ENCODE assay signal across 24 cellular contexts in the genomic region with DNA sequence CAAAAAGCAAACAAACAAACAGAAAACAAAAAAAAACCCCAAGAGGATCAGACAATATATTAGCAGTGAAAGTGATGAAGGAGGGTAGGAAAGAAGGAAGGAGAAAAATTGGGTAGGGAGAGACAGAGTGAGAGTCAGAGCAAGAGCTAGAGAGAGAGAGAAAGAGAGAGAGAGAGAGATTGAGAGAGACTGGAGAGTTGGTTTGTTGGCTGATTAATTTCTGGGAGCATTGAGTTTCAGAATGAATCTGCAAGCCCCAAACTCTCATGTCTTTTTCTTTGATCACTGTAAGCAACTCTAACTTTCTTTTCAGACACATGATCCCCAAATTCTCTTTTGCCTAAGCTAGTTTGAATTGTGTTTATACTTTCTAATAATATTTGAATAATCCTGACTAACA.
DNase-seq lines count a peak whose midpoint lies in the region; ATAC-seq, FAIRE-seq and TF ChIP-seq lines count a peak whose summit lies in the region.
"Had no signal": no experiment of that assay in that cellular context is flagged by ENCODE, and none has a peak within 500 bp of the region (broad histone marks: within the 10 kb centered on the region; RNA-seq: fewer than 3 reads in every experiment).

No MANE protein-coding gene starts in this region.

- ATAC-seq in HepG2 (no peak), right lobe of liver (no peak), HG02870 (IDR thresholded peaks at IDR 0.05; ENCODE audit: unreplicated experiment) (peak; percentile 45), GM12878 (peak; percentile 59), HG03460 (IDR thresholded peaks at IDR 0.05; ENCODE audit: unreplicated experiment) (no peak), GM18867 (IDR thresholded peaks at IDR 0.05; ENCODE audit: unreplicated experiment) (no peak), GM21576 (IDR thresholded peaks at IDR 0.05; ENCODE audit: unreplicated experiment) (no peak)
- ATAC-seq: Panc1 had no signal

- BruUV-seq in HepG2 (replicated peaks; lab: Mats Ljungman, UMichigan), result no TSS peak
- no TSS peak for BruUV-seq in GM12878 (replicated peaks; lab: Mats Ljungman, UMichigan)

- H2AFZ ChIP-seq in HepG2 (ENCODE audit: low read length) (no peak overlapping the region), GM12878 (ENCODE audit: control insufficient read depth, low read depth, low read length) (no peak overlapping the region)
- H2AFZ ChIP-seq: GM23248 had no signal

- CTCF ChIA-PET in HepG2 (lab: Yijun Ruan, JAX; ENCODE audit: low intra/inter-chr PET ratio, low total read pairs), result no interaction called here
- CTCF ChIA-PET in GM12878 (lab: Yijun Ruan, JAX), result interaction anchor here (0.7 to 1.3 kb wide), 2 partner anchors 146 to 367 kb away, joined by 3 to 4 read pairs; no protein-coding TSS in a partner anchor

- H3K36me3 ChIP-seq in HepG2 (replicated peaks in 1 of 2; ENCODE audit: control insufficient read depth in 1 of 2, insufficient read depth in 2 of 2, low read length in 2 of 2) (no peaks in the 10 kb centered on the region), right lobe of liver (no peaks in the 10 kb centered on the region), GM12878 (ENCODE audit: control insufficient read depth in 2 of 2, insufficient read depth in 2 of 2, low read length in 1 of 2) (no peaks in the 10 kb centered on the region)
- H3K36me3 ChIP-seq: MG63 had no signal

- intact Hi-C loops in HepG2 (cut with micrococcal nuclease; ENCODE audit: unreplicated experiment), result loop anchor here (5.0 kb wide), 1 partner anchor 432 kb away; no protein-coding TSS in a partner anchor
- intact Hi-C loops in right lobe of liver (cut with DNase I), result no loop called here
- intact Hi-C loops in GM12878 (cut with micrococcal nuclease; ENCODE audit: unreplicated experiment), result no loop called here

- H3K79me2 ChIP-seq in HepG2 (ENCODE audit: insufficient read depth, low read length) (no peaks in the 10 kb centered on the region), GM12878 (ENCODE audit: control insufficient read depth, insufficient read depth, low read length) (no peaks in the 10 kb centered on the region)

- FAIRE-seq in HepG2 (lab: Jason Lieb, UNC) (no peak), GM12878 (lab: Jason Lieb, UNC) (peak; percentile 23)
- FAIRE-seq: GM19239 had no signal

- H3K4me3 ChIP-seq in HepG2 (replicated peaks in 1 of 3; ENCODE audit: insufficient read depth in 1 of 3, low read depth in 2 of 3, low read length in 3 of 3) (no peak overlapping the region), right lobe of liver (no peak overlapping the region), GM12878 (no peak overlapping the region)
- H3K4me3 ChIP-seq: GM23248, MG63 had no signal

- H3K27ac ChIP-seq in HepG2 (ENCODE audit: extremely low read length, insufficient read depth, low read length) (no peak overlapping the region), right lobe of liver (no peak overlapping the region), GM12878 (ENCODE audit: control insufficient read depth, insufficient read depth) (no peak overlapping the region)
- H3K27ac ChIP-seq: GM23248, RWPE1 had no signal

- TF ChIP-seq POLR2A in HepG2 (IDR thresholded peaks at IDR 0.05; ENCODE audit: insufficient read depth in 1 of 2, low read depth in 2 of 2, low read length in 2 of 2) (no peak), right lobe of liver (IDR thresholded peaks at IDR 0.05) (no peak), GM12878 (IDR thresholded peaks at IDR 0.05; ENCODE audit: low read depth, low read length) (no peak)

- H3K4me2 ChIP-seq in HepG2 (ENCODE audit: low read depth, low read length) (no peak overlapping the region), GM12878 (ENCODE audit: control insufficient read depth, insufficient read depth) (no peak overlapping the region; the same call in 1 of the 2 replicates)

- H3K4me1 ChIP-seq in HepG2 (ENCODE audit: insufficient read depth, low read length) (no peaks in the 10 kb centered on the region), right lobe of liver (no peaks in the 10 kb centered on the region), GM12878 (ENCODE audit: control insufficient read depth, insufficient read depth, low read length) (peaks cover 7% of the 10 kb centered on the region)

- in situ Hi-C loops in HepG2 (cut with HindIII; ENCODE audit: extremely low pct_ligation_motif_present, low pct_unique_long_range_greater_than_20kb), result no loop called here
- in situ Hi-C loops in GM12878 (cut with MboI), result no loop called here

- H3K9me3 ChIP-seq in HepG2 (ENCODE audit: low read length) (no peaks in the 10 kb centered on the region), right lobe of liver (no peaks in the 10 kb centered on the region), GM12878 (replicated peaks; ENCODE audit: control insufficient read depth, insufficient read depth, low read length) (no peaks in the 10 kb centered on the region)
- H3K9me3 ChIP-seq: MG63 had no signal

- TF ChIP-seq RAD21 in HepG2 (CRISPR knock-in tag; IDR thresholded peaks at IDR 0.05) (no peak), GM12878 (IDR thresholded peaks at IDR 0.05; ENCODE audit: insufficient read depth, low read depth, low read length) (no peak)

- TF ChIP-seq CTCF in HepG2 (CRISPR knock-in tag; IDR thresholded peaks at IDR 0.05) (no peak), right lobe of liver (IDR thresholded peaks at IDR 0.05) (no peak), GM12878 (IDR thresholded peaks at IDR 0.05 in 2 of 3, conservative IDR thresholded peaks at IDR 0.05 in 1 of 3; ENCODE audit: control insufficient read depth in 2 of 3, extremely low read depth in 1 of 3, insufficient read depth in 1 of 3, low read depth in 3 of 3, low read length in 3 of 3) (no peak)

- TF ChIP-seq EP300 in HepG2 (IDR thresholded peaks at IDR 0.05; ENCODE audit: low read depth in 2 of 2, low read length in 2 of 2), result no peak
- TF ChIP-seq EP300 in HepG2 (CRISPR knock-in tag; IDR thresholded peaks at IDR 0.05; ENCODE audit: borderline replicate concordance), result no peak
- no peak for TF ChIP-seq EP300 in GM12878 (IDR thresholded peaks at IDR 0.05; ENCODE audit: borderline replicate concordance in 1 of 2, control insufficient read depth in 1 of 2, low read depth in 2 of 2, low read length in 2 of 2)

- H4K20me1 ChIP-seq in HepG2 (ENCODE audit: insufficient read depth, low read length) (no peaks in the 10 kb centered on the region), GM12878 (ENCODE audit: control insufficient read depth, insufficient read depth) (no peaks in the 10 kb centered on the region)

- no peaks in the 10 kb centered on the region for H3K27me3 ChIP-seq in HepG2 (ENCODE audit: control insufficient read depth in 1 of 2, insufficient read depth in 2 of 2, low read length in 2 of 2)
- no peaks in the 10 kb centered on the region for H3K27me3 ChIP-seq in right lobe of liver
- H3K27me3 ChIP-seq in GM12878 (replicated peaks in 1 of 2; ENCODE audit: control insufficient read depth in 2 of 2, insufficient read depth in 2 of 2, low read length in 1 of 2), result no peaks in the 10 kb centered on the region
- H3K27me3 ChIP-seq: MG63 had no signal

- DNase-seq in HepG2 (ENCODE audit: low spot score), result no peak
- DNase-seq in right lobe of liver, result no peak
- peak; percentile 17 for DNase-seq in GM12878 (ENCODE audit: low read depth, low spot score)
- DNase-seq: 8988T, Calu3, DMS79 treated with DMSO at 0.1 percent for 48 hours, GF-D8, GM23248, H7, Kasumi-1, MG63, NCI-H2029, NCI-H446, NCI-H524 treated with DMSO at 0.1 percent for 48 hours, NCI-H774, SHP77, T-helper 1 cell had no signal

- SMC1A ChIA-PET in GM12878 (lab: Charles Lee; ENCODE audit: uncharacterized antibody, unreplicated experiment), result interaction anchor here (0.7 to 0.8 kb wide), 2 partner anchors 25 to 739 kb away, joined by 3 read pairs; no protein-coding TSS in a partner anchor

- RAD21 ChIA-PET in GM12878 (lab: Charles Lee; ENCODE audit: unreplicated experiment), result no interaction called here

- POLR2A ChIA-PET in HepG2 (lab: Yijun Ruan, JAX), result no interaction called here
- POLR2A ChIA-PET in GM12878 (lab: Charles Lee), result no interaction called here

- H3K9ac ChIP-seq in HepG2 (ENCODE audit: insufficient read depth, low read depth, low read length), result no peak overlapping the region
- no peak overlapping the region for H3K9ac ChIP-seq in GM12878 (ENCODE audit: control insufficient read depth, insufficient read depth, low read length)
- H3K9ac ChIP-seq: GM23248 had no signal

TF ChIP-seq in HepG2, 621 proteins besides CTCF, POLR2A, EP300 and RAD21:
- no peak for TF ChIP-seq ZNF572 (CRISPR knock-in tag; IDR thresholded peaks at IDR 0.05)
- peak; percentile 19 for TF ChIP-seq HNRNPK (IDR thresholded peaks at IDR 0.05; ENCODE audit: low read depth, low read length, poor library complexity, severe bottlenecking)

TF ChIP-seq in GM12878, 131 proteins besides CTCF, POLR2A, EP300 and RAD21 (continues in another document):
- TF ChIP-seq, protein P1, sequence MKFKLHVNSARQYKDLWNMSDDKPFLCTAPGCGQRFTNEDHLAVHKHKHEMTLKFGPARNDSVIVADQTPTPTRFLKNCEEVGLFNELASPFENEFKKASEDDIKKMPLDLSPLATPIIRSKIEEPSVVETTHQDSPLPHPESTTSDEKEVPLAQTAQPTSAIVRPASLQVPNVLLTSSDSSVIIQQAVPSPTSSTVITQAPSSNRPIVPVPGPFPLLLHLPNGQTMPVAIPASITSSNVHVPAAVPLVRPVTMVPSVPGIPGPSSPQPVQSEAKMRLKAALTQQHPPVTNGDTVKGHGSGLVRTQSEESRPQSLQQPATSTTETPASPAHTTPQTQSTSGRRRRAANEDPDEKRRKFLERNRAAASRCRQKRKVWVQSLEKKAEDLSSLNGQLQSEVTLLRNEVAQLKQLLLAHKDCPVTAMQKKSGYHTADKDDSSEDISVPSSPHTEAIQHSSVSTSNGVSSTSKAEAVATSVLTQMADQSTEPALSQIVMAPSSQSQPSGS (IDR thresholded peaks at IDR 0.05; ENCODE audit: low read length), result peak; percentile 57; the same call in 1 of the 2 replicates
- TF ChIP-seq MEF2A (IDR thresholded peaks at IDR 0.05; ENCODE audit: insufficient read depth, low read depth, low read length), result 0 out of 2 replicates have a peak, but pooled peaks have one; percentile 19
- no peak for TF ChIP-seq SMC3 (IDR thresholded peaks at IDR 0.05; ENCODE audit: borderline replicate concordance, low read length)
- peak; percentile 82; the same call in 1 of the 2 replicates for TF ChIP-seq BCL11A (IDR thresholded peaks at IDR 0.05; ENCODE audit: low read depth, low read length)
- peak; percentile 86 for TF ChIP-seq MTA2 (IDR thresholded peaks at IDR 0.05; ENCODE audit: low read depth)
- peak; percentile 50; the same call in 1 of the 2 replicates for TF ChIP-seq RAD51 (IDR thresholded peaks at IDR 0.05)

Comparison
In these comparisons a context has a peak if more than half of its experiments do, and no peak if none do; other contexts are left out.
1. ATAC-seq: peak in HG02870 (single experiment) and GM12878 (single experiment); none in HepG2 (single experiment), right lobe of liver (0 of 4), HG03460 (single experiment), GM18867 (single experiment) and GM21576 (single experiment).